9 cellular contexts compared by ENCODE assay signal in genomic region chr12:4784404-4785054, GRCh38.
"Had no signal": no experiment of that assay in that cellular context is flagged by ENCODE, and none has a peak within 500 bp of the region (broad histone marks: within the 10 kb centered on the region; RNA-seq: fewer than 3 reads in every experiment).

No MANE protein-coding gene starts in this region.

- H3K4me3 ChIP-seq: GM23338, HAP-1 had no signal

- ATAC-seq: GM23338, HCT116 had no signal

- H3K4me3 Mint-ChIP-seq: GM23338, HFFc6 had no signal

- DNase-seq: HFFc6, IMR-90, Karpas-422, KBM-7 had no signal

- H3K9me3 ChIP-seq: HAP-1 had no signal

- H3K4me1 ChIP-seq: HAP-1 had no signal

- H3K36me3 ChIP-seq: HAP-1 had no signal

- H3K4me1 Mint-ChIP-seq: GM23338 had no signal

- H3K27ac ChIP-seq: HL-60, KMS-11 had no signal

- H3K9me3 Mint-ChIP-seq: GM23338 had no signal

- H3K27ac Mint-ChIP-seq: GM23338, HFFc6 had no signal
